ENCODE assay signal across 12 cellular contexts in the genomic region with DNA sequence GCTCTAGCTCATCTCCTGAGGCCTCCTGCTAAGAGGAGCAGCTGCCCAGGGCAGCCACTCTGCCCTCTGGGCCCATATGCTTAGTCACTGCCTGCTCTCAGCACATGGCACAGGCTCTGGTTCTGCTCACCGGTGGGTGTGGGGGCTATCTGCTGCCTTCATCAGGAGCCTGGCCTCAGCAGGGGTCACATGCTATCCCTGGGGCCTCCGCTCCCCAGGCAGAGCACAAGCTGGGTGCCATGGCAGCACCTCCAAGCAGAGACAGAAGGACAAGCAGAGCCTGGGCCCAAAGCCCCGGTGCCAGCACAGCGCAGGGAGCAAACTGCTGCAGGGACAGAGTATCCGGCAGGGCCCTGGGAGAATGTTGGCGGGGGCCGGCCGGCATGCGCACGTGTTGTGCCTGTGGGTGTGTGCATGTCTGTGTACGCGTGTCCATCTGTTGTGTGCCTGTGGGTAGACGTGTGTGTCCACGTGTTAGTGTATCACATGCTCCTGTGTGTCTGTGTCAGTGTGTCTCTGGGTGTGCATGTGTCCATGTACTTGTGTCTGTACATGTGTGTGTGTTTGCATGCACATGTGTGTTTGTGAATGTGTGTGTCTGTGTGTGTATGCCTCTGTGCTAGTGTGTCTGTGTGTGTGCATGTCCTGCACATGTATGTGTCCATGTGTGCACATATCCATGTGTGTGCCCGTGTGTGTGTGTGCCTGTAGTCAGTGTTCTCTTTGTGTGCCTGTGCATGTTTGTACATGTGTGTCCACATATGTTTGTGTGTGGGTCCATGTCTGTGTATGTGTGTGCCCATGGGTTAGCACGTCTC.
DNase-seq lines count a peak whose midpoint lies in the region; ATAC-seq and TF ChIP-seq lines count a peak whose summit lies in the region.
"Had no signal": no experiment of that assay in that cellular context is flagged by ENCODE, and none has a peak within 500 bp of the region (broad histone marks: within the 10 kb centered on the region; RNA-seq: fewer than 3 reads in every experiment).

No MANE protein-coding gene starts in this region.

- TF ChIP-seq EP300 in esophagus muscularis mucosa (IDR thresholded peaks at IDR 0.05): no peak

- peaks cover 0 to 4% (median 0%) of the 10 kb centered on the region in 4 donors for H3K9me3 ChIP-seq in esophagus muscularis mucosa

- no peaks in the 10 kb centered on the region for H3K36me3 ChIP-seq in esophagus muscularis mucosa

- WGBS in esophagus muscularis mucosa: 91% methylated on average over 10 of the region's 16 CpGs

- H3K9me3 Mint-ChIP-seq in activated naive CD4-positive, alpha-beta T cell treated with anti-CD3 and anti-CD28 coated beads, Interleukin-2, amount 10 ng/mL, durations not matched to agents 7 days and 5 days: no peaks in the 10 kb centered on the region
- H3K9me3 Mint-ChIP-seq in activated naive CD4-positive, alpha-beta T cell treated with anti-CD3 and anti-CD28 coated beads for 36 hours: no peaks in the 10 kb centered on the region
- H3K9me3 Mint-ChIP-seq in stimulated activated naive B cell treated with anti-CD40 and anti-IgM and Interleukin-4, amounts not matched to agents 10 μg/mL and 1 μg/mL and 100 μg/mL, for 72 hours: peaks cover 1 to 3% of the 10 kb centered on the region in 2 donors

- no peak for TF ChIP-seq CTCF in NB4 (IDR thresholded peaks at IDR 0.05; ENCODE audit: low read depth, low read length)
- TF ChIP-seq CTCF in dorsolateral prefrontal cortex (IDR thresholded peaks at IDR 0.05 in 54 of 56, conservative IDR thresholded peaks at IDR 0.05 in 2 of 56; ENCODE audit: low read depth in 1 of 56, partially characterized antibody in 56 of 56): no peak
- TF ChIP-seq CTCF in esophagus muscularis mucosa (IDR thresholded peaks at IDR 0.05): no peak

- intact Hi-C loops in activated naive CD4-positive, alpha-beta T cell treated with anti-CD3 and anti-CD28 coated beads for 36 hours (cut with micrococcal nuclease): no loop called here
- intact Hi-C loops in dorsolateral prefrontal cortex (cut with DNase I) (no loop called here), esophagus muscularis mucosa (cut with DNase I) (no loop called here)

- peaks cover 37% of the 10 kb centered on the region for H3K36me3 Mint-ChIP-seq in activated naive CD4-positive, alpha-beta T cell treated with anti-CD3 and anti-CD28 coated beads, Interleukin-2, amount 10 ng/mL, durations not matched to agents 7 days and 5 days
- no peaks in the 10 kb centered on the region for H3K36me3 Mint-ChIP-seq in activated naive CD4-positive, alpha-beta T cell treated with anti-CD3 and anti-CD28 coated beads for 36 hours (ENCODE audit: low read depth)
- peaks cover 75 to 86% of the 10 kb centered on the region in 2 donors for H3K36me3 Mint-ChIP-seq in stimulated activated naive B cell treated with anti-CD40 and anti-IgM and Interleukin-4, amounts not matched to agents 10 μg/mL and 1 μg/mL and 100 μg/mL, for 72 hours

- ATAC-seq in stimulated activated naive B cell treated with anti-CD40 and anti-IgM and Interleukin-4, amounts not matched to agents 10 μg/mL and 1 μg/mL and 100 μg/mL, for 72 hours (replicated peaks): peak; percentile 1
- ATAC-seq in HG03442 (IDR thresholded peaks at IDR 0.05; ENCODE audit: unreplicated experiment) (no peak), HG03520 (IDR thresholded peaks at IDR 0.05; ENCODE audit: unreplicated experiment) (no peak)
- ATAC-seq: activated CD4-positive, CD25-positive, alpha-beta regulatory T cell treated with anti-CD3 and anti-CD28 coated beads, Interleukin-2, amount 50 U/mL, for 24 hours had no signal

- no peak overlapping the region for H3K4me3 Mint-ChIP-seq in activated naive CD4-positive, alpha-beta T cell treated with anti-CD3 and anti-CD28 coated beads, Interleukin-2, amount 10 ng/mL, durations not matched to agents 7 days and 5 days
- H3K4me3 Mint-ChIP-seq in activated naive CD4-positive, alpha-beta T cell treated with anti-CD3 and anti-CD28 coated beads for 36 hours: no peak overlapping the region
- H3K4me3 Mint-ChIP-seq in stimulated activated naive B cell treated with anti-CD40 and anti-IgM and Interleukin-4, amounts not matched to agents 10 μg/mL and 1 μg/mL and 100 μg/mL, for 72 hours: peak overlapping the region; percentile 93 to 98

- CTCF ChIA-PET in activated naive CD4-positive, alpha-beta T cell treated with anti-CD3 and anti-CD28 coated beads, Interleukin-2, amount 10 ng/mL, durations not matched to agents 7 days and 5 days (lab: Charles Lee): no interaction called here
- CTCF ChIA-PET in activated naive CD4-positive, alpha-beta T cell treated with anti-CD3 and anti-CD28 coated beads for 36 hours (lab: Charles Lee): no interaction called here

- H3K27ac ChIP-seq in dorsolateral prefrontal cortex (no peak overlapping the region), esophagus muscularis mucosa (replicated peaks in 1 of 4) (no peak overlapping the region)
- H3K27ac ChIP-seq: GM23248, SK-N-MC had no signal

- TF ChIP-seq POLR2A in NB4 (IDR thresholded peaks at IDR 0.05; ENCODE audit: extremely low read depth, insufficient read length) (no peak), esophagus muscularis mucosa (IDR thresholded peaks at IDR 0.05; ENCODE audit: low read depth) (no peak)

- peaks cover 18% of the 10 kb centered on the region for H3K27me3 Mint-ChIP-seq in activated naive CD4-positive, alpha-beta T cell treated with anti-CD3 and anti-CD28 coated beads, Interleukin-2, amount 10 ng/mL, durations not matched to agents 7 days and 5 days
- H3K27me3 Mint-ChIP-seq in activated naive CD4-positive, alpha-beta T cell treated with anti-CD3 and anti-CD28 coated beads for 36 hours (ENCODE audit: low read depth): no peaks in the 10 kb centered on the region
- peaks cover 0 to 7% of the 10 kb centered on the region in 2 donors for H3K27me3 Mint-ChIP-seq in stimulated activated naive B cell treated with anti-CD40 and anti-IgM and Interleukin-4, amounts not matched to agents 10 μg/mL and 1 μg/mL and 100 μg/mL, for 72 hours

- peak overlapping the region; percentile 53 for H3K27ac Mint-ChIP-seq in activated naive CD4-positive, alpha-beta T cell treated with anti-CD3 and anti-CD28 coated beads, Interleukin-2, amount 10 ng/mL, durations not matched to agents 7 days and 5 days
- H3K27ac Mint-ChIP-seq in activated naive CD4-positive, alpha-beta T cell treated with anti-CD3 and anti-CD28 coated beads for 36 hours: no peak overlapping the region
- peak overlapping the region; percentile 100 for H3K27ac Mint-ChIP-seq in stimulated activated naive B cell treated with anti-CD40 and anti-IgM and Interleukin-4, amounts not matched to agents 10 μg/mL and 1 μg/mL and 100 μg/mL, for 72 hours

- no peak for DNase-seq in activated naive CD4-positive, alpha-beta T cell treated with anti-CD3 and anti-CD28 coated beads, Interleukin-2, amount 10 ng/mL, durations not matched to agents 7 days and 5 days
- no peak for DNase-seq in activated naive CD4-positive, alpha-beta T cell treated with anti-CD3 and anti-CD28 coated beads for 36 hours
- DNase-seq in NB4 (ENCODE audit: low read depth) (peak; percentile 61), dorsolateral prefrontal cortex (peak in 7 of 10 donors; percentile 8 to 41 (median 36)), esophagus muscularis mucosa (ENCODE audit: extremely low spot score) (no peak)
- no peak for DNase-seq in stimulated activated naive B cell treated with anti-CD40 and anti-IgM and Interleukin-4, amounts not matched to agents 10 μg/mL and 1 μg/mL and 100 μg/mL, for 72 hours
- DNase-seq: activated naive CD4-positive, alpha-beta T cell treated with Interleukin-2 at 50 U/mL for 16 hours; GM23248 had no signal

- peaks cover 41% of the 10 kb centered on the region for H3K4me1 Mint-ChIP-seq in activated naive CD4-positive, alpha-beta T cell treated with anti-CD3 and anti-CD28 coated beads, Interleukin-2, amount 10 ng/mL, durations not matched to agents 7 days and 5 days
- no peaks in the 10 kb centered on the region for H3K4me1 Mint-ChIP-seq in activated naive CD4-positive, alpha-beta T cell treated with anti-CD3 and anti-CD28 coated beads for 36 hours (ENCODE audit: low read depth)
- peaks cover 49 to 86% of the 10 kb centered on the region in 2 donors for H3K4me1 Mint-ChIP-seq in stimulated activated naive B cell treated with anti-CD40 and anti-IgM and Interleukin-4, amounts not matched to agents 10 μg/mL and 1 μg/mL and 100 μg/mL, for 72 hours

- H3K4me3 ChIP-seq in NB4 (ENCODE audit: low read depth, low read length) (no peak overlapping the region), dorsolateral prefrontal cortex (no peak overlapping the region), esophagus muscularis mucosa (no peak overlapping the region)
- H3K4me3 ChIP-seq: GM23248, SK-N-MC had no signal

- peaks cover 0 to 22% (median 0%) of the 10 kb centered on the region in 45 donors for H3K27me3 ChIP-seq in dorsolateral prefrontal cortex
- H3K27me3 ChIP-seq in esophagus muscularis mucosa: no peaks in the 10 kb centered on the region

- H3K4me1 ChIP-seq in esophagus muscularis mucosa: no peaks in the 10 kb centered on the region

Comparison
In these comparisons a context has a peak if more than half of its experiments do, and no peak if none do; other contexts are left out.
1. DNase-seq: peak in NB4 (single experiment) and dorsolateral prefrontal cortex (7 of 10); none in activated naive CD4-positive, alpha-beta T cell treated with anti-CD3 and anti-CD28 coated beads, Interleukin-2, amount 10 ng/mL, durations not matched to agents 7 days and 5 days (single experiment), activated naive CD4-positive, alpha-beta T cell treated with anti-CD3 and anti-CD28 coated beads for 36 hours (single experiment), stimulated activated naive B cell treated with anti-CD40 and anti-IgM and Interleukin-4, amounts not matched to agents 10 μg/mL and 1 μg/mL and 100 μg/mL, for 72 hours (single experiment) and esophagus muscularis mucosa (single experiment).
2. H3K4me3 Mint-ChIP-seq: peak in stimulated activated naive B cell treated with anti-CD40 and anti-IgM and Interleukin-4, amounts not matched to agents 10 μg/mL and 1 μg/mL and 100 μg/mL, for 72 hours (2 of 2); none in activated naive CD4-positive, alpha-beta T cell treated with anti-CD3 and anti-CD28 coated beads, Interleukin-2, amount 10 ng/mL, durations not matched to agents 7 days and 5 days (single experiment) and activated naive CD4-positive, alpha-beta T cell treated with anti-CD3 and anti-CD28 coated beads for 36 hours (single experiment).
3. ATAC-seq: peak in stimulated activated naive B cell treated with anti-CD40 and anti-IgM and Interleukin-4, amounts not matched to agents 10 μg/mL and 1 μg/mL and 100 μg/mL, for 72 hours (2 of 2); none in HG03442 (single experiment) and HG03520 (single experiment).